Comparison of ENCODE assay signal across 13 cellular contexts in genomic region chr10:11746883-11747539, GRCh38. TPM values are rescaled to one million over a fixed set of nuclear protein-coding genes. Genes with fewer than 3 reads are reported as not detected.
A peak's percentile ranks its signal among the peaks of the same experiment; 100 is the strongest.
DNase-seq lines count a peak whose midpoint lies in the region; ATAC-seq and TF ChIP-seq lines count a peak whose summit lies in the region.
"Had no signal": no experiment of that assay in that cellular context is flagged by ENCODE, and none has a peak within 500 bp of the region (broad histone marks: within the 10 kb centered on the region; RNA-seq: fewer than 3 reads in every experiment).

No MANE protein-coding gene starts in this region.

- POLR2A ChIA-PET in RWPE1 (lab: Yijun Ruan, JAX; ENCODE audit: low non-redundant PET) = no interaction called here

- no peaks in the 10 kb centered on the region for H3K9me3 Mint-ChIP-seq in stimulated activated memory B cell treated with anti-CD40 and anti-IgM and Interleukin-4, amounts not matched to agents 10 μg/mL and 1 μg/mL and 100 μg/mL, for 72 hours
- H3K9me3 Mint-ChIP-seq: natural killer cell had no signal

- peak overlapping the region; percentile 28 for H3K9ac ChIP-seq in mucosa of stomach (ENCODE audit: low read length)

- H3K4me1 ChIP-seq in mucosa of stomach (ENCODE audit: control insufficient read depth, insufficient read depth, low read length) (peaks cover 12% of the 10 kb centered on the region), ovary (ENCODE audit: insufficient read depth) (peaks cover 7% of the 10 kb centered on the region)

- CTCF ChIA-PET in RWPE1 (lab: Yijun Ruan, JAX) = no interaction called here

- 14 to 26% (median 17%) methylated on average over 13 of the region's 13 CpGs for WGBS in ovary, 3 donors

- H3K4me3 Mint-ChIP-seq in stimulated activated memory B cell treated with anti-CD40 and anti-IgM and Interleukin-4, amounts not matched to agents 10 μg/mL and 1 μg/mL and 100 μg/mL, for 72 hours = no peak overlapping the region
- H3K4me3 Mint-ChIP-seq: activated CD8-positive, alpha-beta T cell treated with anti-CD3 and anti-CD28 coated beads, Interleukin-2, amount 10 ng/mL, durations not matched to agents 7 days and 5 days; activated naive CD8-positive, alpha-beta T cell; natural killer cell had no signal

- no peak for TF ChIP-seq EP300 in ovary (IDR thresholded peaks at IDR 0.05)

- H3K27ac ChIP-seq in RWPE1 (peak overlapping the region; percentile 67), ovary (peak overlapping the region in 1 of 2 donors; percentile 22)
- H3K27ac ChIP-seq: testis had no signal

- H3K36me3 ChIP-seq in mucosa of stomach (ENCODE audit: control insufficient read depth, insufficient read depth, low read length) = no peaks in the 10 kb centered on the region
- no peaks in the 10 kb centered on the region for H3K36me3 ChIP-seq in ovary

- ATAC-seq in GM19463 (IDR thresholded peaks at IDR 0.05; ENCODE audit: unreplicated experiment) (no peak), HG03097 (IDR thresholded peaks at IDR 0.05; ENCODE audit: low FRiP score, unreplicated experiment) (no peak)
- no peak for ATAC-seq in stimulated activated memory B cell treated with anti-CD40 and anti-IgM and Interleukin-4, amounts not matched to agents 10 μg/mL and 1 μg/mL and 100 μg/mL, for 72 hours
- ATAC-seq: activated CD8-positive, alpha-beta T cell treated with anti-CD3 and anti-CD28 coated beads, Interleukin-2, amount 10 ng/mL, durations not matched to agents 7 days and 5 days had no signal

- DNase-seq in AML-193 (lab: John Stamatoyannopoulos, UW) (peak; percentile 76 to 77), RWPE1 (ENCODE audit: low spot score) (no peak), fibroblast of the aortic adventitia (ENCODE audit: low read depth) (peak; percentile 11), ovary (no peak)
- DNase-seq: activated CD8-positive, alpha-beta T cell treated with anti-CD3 and anti-CD28 coated beads, Interleukin-2, amount 10 ng/mL, durations not matched to agents 7 days and 5 days; natural killer cell; NCI-H446 had no signal

- no peaks in the 10 kb centered on the region for H3K27me3 ChIP-seq in mucosa of stomach (ENCODE audit: control insufficient read depth, insufficient read depth, low read length)
- H3K27me3 ChIP-seq in ovary = no peaks in the 10 kb centered on the region
- H3K27me3 ChIP-seq: testis had no signal

- no peak overlapping the region for H3K4me3 ChIP-seq in fibroblast of the aortic adventitia (ENCODE audit: low read depth, low read length)
- H3K4me3 ChIP-seq in mucosa of stomach (ENCODE audit: low read length) = no peak overlapping the region
- no peak overlapping the region for H3K4me3 ChIP-seq in ovary
- H3K4me3 ChIP-seq: testis had no signal

- TF ChIP-seq POLR2A in ovary (IDR thresholded peaks at IDR 0.05) = no peak

- no peak for TF ChIP-seq CTCF in RWPE1 (conservative IDR thresholded peaks at IDR 0.05; ENCODE audit: low read depth)
- TF ChIP-seq CTCF in fibroblast of the aortic adventitia (IDR thresholded peaks at IDR 0.05; ENCODE audit: insufficient read depth, low read length) = no peak
- TF ChIP-seq CTCF in ovary (IDR thresholded peaks at IDR 0.05) = no peak

- peaks cover 10% of the 10 kb centered on the region for H3K4me1 Mint-ChIP-seq in stimulated activated memory B cell treated with anti-CD40 and anti-IgM and Interleukin-4, amounts not matched to agents 10 μg/mL and 1 μg/mL and 100 μg/mL, for 72 hours

- no peaks in the 10 kb centered on the region for H3K9me3 ChIP-seq in mucosa of stomach (ENCODE audit: control insufficient read depth, low read length)
- no peaks in the 10 kb centered on the region for H3K9me3 ChIP-seq in ovary
- H3K9me3 ChIP-seq: testis had no signal

- H3K27ac Mint-ChIP-seq in stimulated activated memory B cell treated with anti-CD40 and anti-IgM and Interleukin-4, amounts not matched to agents 10 μg/mL and 1 μg/mL and 100 μg/mL, for 72 hours = no peak overlapping the region
- H3K27ac Mint-ChIP-seq: activated CD8-positive, alpha-beta T cell treated with anti-CD3 and anti-CD28 coated beads, Interleukin-2, amount 10 ng/mL, durations not matched to agents 7 days and 5 days; activated naive CD8-positive, alpha-beta T cell; natural killer cell had no signal

- H3K36me3 Mint-ChIP-seq in stimulated activated memory B cell treated with anti-CD40 and anti-IgM and Interleukin-4, amounts not matched to agents 10 μg/mL and 1 μg/mL and 100 μg/mL, for 72 hours = peaks cover 25% of the 10 kb centered on the region
- H3K36me3 Mint-ChIP-seq: natural killer cell had no signal

- intact Hi-C loops in ovary (cut with DNase I) = no loop called here

- no peaks in the 10 kb centered on the region for H3K27me3 Mint-ChIP-seq in stimulated activated memory B cell treated with anti-CD40 and anti-IgM and Interleukin-4, amounts not matched to agents 10 μg/mL and 1 μg/mL and 100 μg/mL, for 72 hours
- H3K27me3 Mint-ChIP-seq: activated naive CD8-positive, alpha-beta T cell had no signal

RNA-seq across cellular contexts. Expression of gene ECHDC3, which starts 4.8 kb away (rescaled TPM):
- total RNA-seq in fibroblast of the aortic adventitia (ENCODE audit: low replicate concordance) (0.98 and 1.2 TPM in 2 replicates), ovary (10 to 100 TPM; 13.1 to 33.2 (median 15.3) TPM)
- polyA plus RNA-seq in ovary = 10 to 100 TPM; 17.8 to 28.0 TPM

Comparison
In these comparisons a context has a peak if more than half of its experiments do, and no peak if none do; other contexts are left out.
1. DNase-seq: peak in AML-193 (2 of 2) and fibroblast of the aortic adventitia (single experiment); none in RWPE1 (single experiment) and ovary (0 of 5).